In the genomic region with DNA sequence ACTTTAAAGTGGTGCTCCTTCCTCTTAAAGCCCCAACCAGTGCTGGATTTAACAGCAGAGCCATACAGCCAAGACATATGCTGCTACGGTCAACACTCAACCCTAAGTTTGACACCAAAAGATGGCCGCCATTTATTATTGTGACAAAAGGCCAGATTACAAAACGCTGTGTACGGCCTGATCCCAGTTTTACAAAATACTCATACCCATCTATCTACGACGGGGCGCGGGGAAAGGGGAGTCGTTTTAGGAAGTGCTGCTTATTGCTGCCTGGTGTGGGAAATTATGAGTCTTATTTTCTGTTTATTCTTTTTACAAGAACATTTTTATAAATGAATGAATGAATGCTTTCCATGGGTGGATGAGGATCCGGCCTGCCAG, we compare ENCODE assay signal across 8 cellular contexts. TPM values are rescaled to one million over a fixed set of nuclear protein-coding genes. Genes with fewer than 3 reads are reported as not detected.
DNase-seq lines count a peak whose midpoint lies in the region; ATAC-seq and TF ChIP-seq lines count a peak whose summit lies in the region.

No MANE protein-coding gene starts in this region.

- H2BK5ac ChIP-seq in mesenchymal stem cell (ENCODE audit: low read depth, low read length, poor library complexity, severe bottlenecking), result no peak overlapping the region

- ATAC-seq in GM18520 (IDR thresholded peaks at IDR 0.05; ENCODE audit: unreplicated experiment), result no peak

- H2AFZ ChIP-seq in mesenchymal stem cell (ENCODE audit: low read depth, low read length), result no peak overlapping the region

- no peak overlapping the region for H4K8ac ChIP-seq in mesenchymal stem cell (ENCODE audit: low read length)

- H3K27ac ChIP-seq in DOHH2 (ENCODE audit: low read depth, low read length), result peak overlapping the region; percentile 49
- H3K27ac ChIP-seq in HUES48 (ENCODE audit: low read depth, low read length), result peak overlapping the region; percentile 62
- H3K27ac ChIP-seq in mesenchymal stem cell (ENCODE audit: low read length, poor library complexity, severe bottlenecking), result no peak overlapping the region

- H4K91ac ChIP-seq in mesenchymal stem cell (ENCODE audit: low read length), result no peak overlapping the region

- H3K79me1 ChIP-seq in mesenchymal stem cell (replicated peaks; ENCODE audit: low read length, poor library complexity, severe bottlenecking), result peaks cover 1% of the 10 kb centered on the region

- in situ Hi-C loops in astrocyte of the spinal cord (cut with HindIII; ENCODE audit: low sequenced_read_pairs), result no loop called here

- no peak for DNase-seq in astrocyte of the spinal cord (ENCODE audit: low read depth, low spot score)
- DNase-seq in mesenchymal stem cell, result no peak
- DNase-seq in NCI-H2196 treated with DMSO at 0.1 percent for 48 hours (lab: John Stamatoyannopoulos, UW; ENCODE audit: unreplicated experiment), result no peak
- no peak for DNase-seq in DMS114 treated with DMSO at 0.1 percent for 48 hours (lab: John Stamatoyannopoulos, UW; ENCODE audit: unreplicated experiment)
- no peak for DNase-seq in C1 segment of cervical spinal cord (lab: John Stamatoyannopoulos, UW)

- no peaks in the 10 kb centered on the region for H3K9me2 ChIP-seq in DOHH2 (replicated peaks; ENCODE audit: control insufficient read depth, low read length)

- H3K23ac ChIP-seq in mesenchymal stem cell (ENCODE audit: low read length in 2 of 2), result no peak overlapping the region

- H3K9ac ChIP-seq in HUES48 (ENCODE audit: low read depth, low read length), result no peak overlapping the region
- peak overlapping the region; percentile 89 for H3K9ac ChIP-seq in mesenchymal stem cell (ENCODE audit: low read length)

- no peak overlapping the region for H2BK15ac ChIP-seq in mesenchymal stem cell (ENCODE audit: low read depth, poor library complexity, severe bottlenecking)

- H3K4me1 ChIP-seq in DOHH2 (ENCODE audit: control insufficient read depth, low read length) (peaks cover 27% of the 10 kb centered on the region), HUES48 (ENCODE audit: control insufficient read depth, insufficient read depth, low read length) (peaks cover 10% of the 10 kb centered on the region), mesenchymal stem cell (ENCODE audit: control insufficient read depth, insufficient read depth, low read depth, low read length) (peaks cover 2% of the 10 kb centered on the region)

- 45% methylated on average over 4 of the region's 10 CpGs for WGBS in mesenchymal stem cell

- peak overlapping the region; percentile 83 for H3K4me2 ChIP-seq in DOHH2 (ENCODE audit: low read length)
- peak overlapping the region; percentile 63 for H3K4me2 ChIP-seq in mesenchymal stem cell (ENCODE audit: low read length, poor library complexity, severe bottlenecking)

- H3K4ac ChIP-seq in mesenchymal stem cell (ENCODE audit: low read depth in 1 of 2, low read length in 2 of 2), result peak overlapping the region in 1 of 2 experiments; percentile 24

- no peak overlapping the region for H3K14ac ChIP-seq in mesenchymal stem cell (ENCODE audit: low read length in 2 of 2)

- H3K9me3 ChIP-seq in DOHH2 (ENCODE audit: control insufficient read depth, insufficient read depth, low read length) (no peaks in the 10 kb centered on the region), HUES48 (ENCODE audit: control insufficient read depth, insufficient read depth, low read length) (no peaks in the 10 kb centered on the region), mesenchymal stem cell (ENCODE audit: control insufficient read depth, low read length) (no peaks in the 10 kb centered on the region)

- H3K36me3 ChIP-seq in DOHH2 (ENCODE audit: control insufficient read depth, low read length), result peaks cover 13% of the 10 kb centered on the region
- H3K36me3 ChIP-seq in HUES48 (ENCODE audit: control insufficient read depth, insufficient read depth, low read length), result peaks cover 3% of the 10 kb centered on the region; the same call in 1 of the 2 replicates
- H3K36me3 ChIP-seq in mesenchymal stem cell (ENCODE audit: control insufficient read depth in 1 of 2, insufficient read depth in 2 of 2, low read depth in 1 of 2, low read length in 2 of 2), result peaks cover 5 to 10% of the 10 kb centered on the region in 2 experiments

- H3K18ac ChIP-seq in mesenchymal stem cell (ENCODE audit: low read depth in 1 of 2, low read length in 2 of 2), result no peak overlapping the region

- H3F3A ChIP-seq in DOHH2 (ENCODE audit: control insufficient read depth, insufficient read depth), result no peaks in the 10 kb centered on the region

- TF ChIP-seq CTCF in DOHH2 (IDR thresholded peaks at IDR 0.05; ENCODE audit: low read depth, low read length, poor library complexity, severe bottlenecking) (no peak), astrocyte of the spinal cord (IDR thresholded peaks at IDR 0.05; ENCODE audit: low read depth, low read length) (no peak)

- H3K4me3 ChIP-seq in DOHH2 (ENCODE audit: low read length) (peak overlapping the region; percentile 82), HUES48 (ENCODE audit: low read depth, low read length) (peak overlapping the region; percentile 86), astrocyte of the spinal cord (ENCODE audit: low read depth, low read length) (peak overlapping the region; percentile 56), mesenchymal stem cell (ENCODE audit: insufficient read depth in 1 of 2, low read depth in 1 of 2, low read length in 2 of 2) (peak overlapping the region; percentile 72 to 85)

- no peak overlapping the region for H2BK12ac ChIP-seq in mesenchymal stem cell (ENCODE audit: low read length in 2 of 2)

- peaks cover 7% of the 10 kb centered on the region; the same call in 1 of the 2 replicates for H3K27me3 ChIP-seq in DOHH2 (ENCODE audit: control insufficient read depth, low read length)
- H3K27me3 ChIP-seq in HUES48 (ENCODE audit: control insufficient read depth, insufficient read depth, low read length), result 0 out of 2 replicates have a peak, but pooled peaks cover 2% of the 10 kb centered on the region
- peaks cover 0 to 5% of the 10 kb centered on the region in 2 experiments for H3K27me3 ChIP-seq in mesenchymal stem cell (ENCODE audit: control insufficient read depth in 1 of 2, insufficient read depth in 1 of 2, low read length in 2 of 2)

- no peak overlapping the region for H2AK5ac ChIP-seq in mesenchymal stem cell (ENCODE audit: low read length, severe bottlenecking)

- peaks cover 14% of the 10 kb centered on the region for H3K79me2 ChIP-seq in DOHH2 (ENCODE audit: control insufficient read depth, low read length)

- no peaks in the 10 kb centered on the region for H4K20me1 ChIP-seq in DOHH2 (ENCODE audit: control insufficient read depth, insufficient read depth, low read depth, low read length)

- no peak overlapping the region for H2BK120ac ChIP-seq in mesenchymal stem cell (ENCODE audit: low read depth, low read length)

RNA-seq across cellular contexts. Expression of gene IDNK, which starts 0.5 kb away (rescaled TPM):
- polyA plus RNA-seq in mesenchymal stem cell (2013, experiment 1 of 2), result 2.4 TPM
- polyA plus RNA-seq in mesenchymal stem cell (2013, experiment 2 of 2), result 2.6 TPM
